In the genomic region with DNA sequence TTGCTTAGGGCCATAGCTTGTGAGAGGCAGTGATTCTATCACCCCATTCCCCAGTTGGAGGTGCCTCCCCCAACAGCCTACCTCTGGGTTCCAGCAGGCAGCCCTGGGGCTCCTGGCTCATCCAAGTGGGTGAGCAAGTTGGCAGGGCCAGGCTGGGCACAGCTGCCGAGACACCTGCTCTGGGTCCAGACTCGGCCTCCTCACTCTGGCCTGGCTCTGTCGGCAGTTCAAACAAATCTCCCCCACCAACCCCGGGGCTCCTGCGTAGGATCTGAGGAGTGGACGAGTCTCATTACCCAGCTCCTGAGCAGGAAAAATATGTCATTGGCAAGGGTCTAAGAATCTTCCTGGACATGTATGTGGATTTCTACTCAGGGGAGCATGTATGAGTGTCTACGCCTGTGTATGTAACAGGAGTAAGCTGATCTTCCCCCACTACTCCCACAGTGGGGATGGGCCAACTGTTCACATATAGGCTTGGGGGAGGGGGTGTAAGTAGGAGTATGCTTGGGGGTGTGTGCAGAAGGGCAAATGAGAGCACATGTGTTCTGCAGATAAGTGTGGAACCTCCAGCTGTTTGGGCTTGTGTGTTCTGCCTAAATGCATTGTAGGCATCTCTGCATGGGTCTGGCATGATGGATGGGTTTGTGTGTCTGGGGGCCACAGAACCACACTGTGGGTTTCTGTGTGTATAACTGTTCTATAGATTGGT, we compare ENCODE assay signal across 1 cellular context.
TF ChIP-seq lines count a peak whose summit lies in the region.

No MANE protein-coding gene starts in this region.

TF ChIP-seq in K562, 482 proteins besides CTCF, POLR2A, EP300 and RAD21 (continued from another document and continues in another):
- TF ChIP-seq, protein P1, sequence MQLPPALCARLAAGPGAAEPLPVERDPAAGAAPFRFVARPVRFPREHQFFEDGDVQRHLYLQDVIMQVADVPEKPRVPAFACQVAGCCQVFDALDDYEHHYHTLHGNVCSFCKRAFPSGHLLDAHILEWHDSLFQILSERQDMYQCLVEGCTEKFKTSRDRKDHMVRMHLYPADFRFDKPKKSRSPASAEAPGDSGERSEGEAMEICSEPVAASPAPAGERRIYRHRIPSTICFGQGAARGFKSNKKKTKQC (CRISPR knock-in tag; IDR thresholded peaks at IDR 0.05), result 0 out of 2 replicates have a peak, but pooled peaks have one; percentile 34
- no peak for TF ChIP-seq HIVEP1 (CRISPR knock-in tag; IDR thresholded peaks at IDR 0.05)
- peak in 1 of 2 experiments; percentile 55; a peak in 1 of 4 replicates for TF ChIP-seq TEAD1 (CRISPR knock-in tag; IDR thresholded peaks at IDR 0.05)
- TF ChIP-seq MECOM (CRISPR knock-in tag; IDR thresholded peaks at IDR 0.05), result no peak
- TF ChIP-seq, protein P2, sequence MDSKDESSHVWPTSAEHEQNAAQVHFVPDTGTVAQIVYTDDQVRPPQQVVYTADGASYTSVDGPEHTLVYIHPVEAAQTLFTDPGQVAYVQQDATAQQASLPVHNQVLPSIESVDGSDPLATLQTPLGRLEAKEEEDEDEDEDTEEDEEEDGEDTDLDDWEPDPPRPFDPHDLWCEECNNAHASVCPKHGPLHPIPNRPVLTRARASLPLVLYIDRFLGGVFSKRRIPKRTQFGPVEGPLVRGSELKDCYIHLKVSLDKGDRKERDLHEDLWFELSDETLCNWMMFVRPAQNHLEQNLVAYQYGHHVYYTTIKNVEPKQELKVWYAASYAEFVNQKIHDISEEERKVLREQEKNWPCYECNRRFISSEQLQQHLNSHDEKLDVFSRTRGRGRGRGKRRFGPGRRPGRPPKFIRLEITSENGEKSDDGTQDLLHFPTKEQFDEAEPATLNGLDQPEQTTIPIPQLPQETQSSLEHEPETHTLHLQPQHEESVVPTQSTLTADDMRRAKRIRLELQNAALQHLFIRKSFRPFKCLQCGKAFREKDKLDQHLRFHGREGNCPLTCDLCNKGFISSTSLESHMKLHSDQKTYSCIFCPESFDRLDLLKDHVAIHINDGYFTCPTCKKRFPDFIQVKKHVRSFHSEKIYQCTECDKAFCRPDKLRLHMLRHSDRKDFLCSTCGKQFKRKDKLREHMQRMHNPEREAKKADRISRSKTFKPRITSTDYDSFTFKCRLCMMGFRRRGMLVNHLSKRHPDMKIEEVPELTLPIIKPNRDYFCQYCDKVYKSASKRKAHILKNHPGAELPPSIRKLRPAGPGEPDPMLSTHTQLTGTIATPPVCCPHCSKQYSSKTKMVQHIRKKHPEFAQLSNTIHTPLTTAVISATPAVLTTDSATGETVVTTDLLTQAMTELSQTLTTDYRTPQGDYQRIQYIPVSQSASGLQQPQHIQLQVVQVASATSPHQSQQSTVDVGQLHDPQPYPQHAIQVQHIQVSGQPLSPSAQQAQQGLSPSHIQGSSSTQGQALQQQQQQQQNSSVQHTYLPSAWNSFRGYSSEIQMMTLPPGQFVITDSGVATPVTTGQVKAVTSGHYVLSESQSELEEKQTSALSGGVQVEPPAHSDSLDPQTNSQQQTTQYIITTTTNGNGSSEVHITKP (IDR thresholded peaks at IDR 0.05; ENCODE audit: partially characterized antibody), result peak; percentile 78
- peak; percentile 66 for TF ChIP-seq GATA2 (CRISPR knock-in tag; IDR thresholded peaks at IDR 0.05)
- TF ChIP-seq BRD9 (IDR thresholded peaks at IDR 0.05; ENCODE audit: low read depth, partially characterized antibody), result peak; percentile 41
- TF ChIP-seq CHD2 (IDR thresholded peaks at IDR 0.05; ENCODE audit: low read depth, low read length), result peak; percentile 36; the same call in 1 of the 2 replicates
- peak; percentile 65; the same call in 1 of the 2 replicates for TF ChIP-seq ZEB2 (IDR thresholded peaks at IDR 0.05)
- TF ChIP-seq ZKSCAN1 (IDR thresholded peaks at IDR 0.05; ENCODE audit: low read depth, low read length), result 0 out of 2 replicates have a peak, but pooled peaks have one; percentile 46
- no peak for TF ChIP-seq HSF4 (CRISPR knock-in tag; IDR thresholded peaks at IDR 0.05; ENCODE audit: borderline replicate concordance)
- TF ChIP-seq, protein P3, sequence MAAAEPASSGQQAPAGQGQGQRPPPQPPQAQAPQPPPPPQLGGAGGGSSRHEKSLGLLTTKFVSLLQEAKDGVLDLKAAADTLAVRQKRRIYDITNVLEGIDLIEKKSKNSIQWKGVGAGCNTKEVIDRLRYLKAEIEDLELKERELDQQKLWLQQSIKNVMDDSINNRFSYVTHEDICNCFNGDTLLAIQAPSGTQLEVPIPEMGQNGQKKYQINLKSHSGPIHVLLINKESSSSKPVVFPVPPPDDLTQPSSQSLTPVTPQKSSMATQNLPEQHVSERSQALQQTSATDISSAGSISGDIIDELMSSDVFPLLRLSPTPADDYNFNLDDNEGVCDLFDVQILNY (CRISPR knock-in tag; IDR thresholded peaks at IDR 0.05), result no peak
- TF ChIP-seq SMAD1 (IDR thresholded peaks at IDR 0.05; ENCODE audit: low read depth, low read length, partially characterized antibody), result peak; percentile 64
- no peak; the same call in none of the 2 replicates for TF ChIP-seq ZBED1 (IDR thresholded peaks at IDR 0.05)
- TF ChIP-seq ETV1 (tag; conservative IDR thresholded peaks at IDR 0.05; ENCODE audit: low read depth), result no peak
- peak; percentile 78; the same call in 1 of the 2 replicates for TF ChIP-seq NCOA1 (IDR thresholded peaks at IDR 0.05; ENCODE audit: low read depth)
- TF ChIP-seq SAFB2 (IDR thresholded peaks at IDR 0.05; ENCODE audit: borderline replicate concordance, low read depth, low read length, severe bottlenecking), result no peak
- no peak for TF ChIP-seq SMAD2 (IDR thresholded peaks at IDR 0.05; ENCODE audit: low read depth, low read length)
- no peak; the same call in 1 of the 2 replicates for TF ChIP-seq RHOXF2B (CRISPR knock-in tag; conservative IDR thresholded peaks at IDR 0.05)
- peak; percentile 82 for TF ChIP-seq SUPT5H (IDR thresholded peaks at IDR 0.05)
- TF ChIP-seq, protein P4, sequence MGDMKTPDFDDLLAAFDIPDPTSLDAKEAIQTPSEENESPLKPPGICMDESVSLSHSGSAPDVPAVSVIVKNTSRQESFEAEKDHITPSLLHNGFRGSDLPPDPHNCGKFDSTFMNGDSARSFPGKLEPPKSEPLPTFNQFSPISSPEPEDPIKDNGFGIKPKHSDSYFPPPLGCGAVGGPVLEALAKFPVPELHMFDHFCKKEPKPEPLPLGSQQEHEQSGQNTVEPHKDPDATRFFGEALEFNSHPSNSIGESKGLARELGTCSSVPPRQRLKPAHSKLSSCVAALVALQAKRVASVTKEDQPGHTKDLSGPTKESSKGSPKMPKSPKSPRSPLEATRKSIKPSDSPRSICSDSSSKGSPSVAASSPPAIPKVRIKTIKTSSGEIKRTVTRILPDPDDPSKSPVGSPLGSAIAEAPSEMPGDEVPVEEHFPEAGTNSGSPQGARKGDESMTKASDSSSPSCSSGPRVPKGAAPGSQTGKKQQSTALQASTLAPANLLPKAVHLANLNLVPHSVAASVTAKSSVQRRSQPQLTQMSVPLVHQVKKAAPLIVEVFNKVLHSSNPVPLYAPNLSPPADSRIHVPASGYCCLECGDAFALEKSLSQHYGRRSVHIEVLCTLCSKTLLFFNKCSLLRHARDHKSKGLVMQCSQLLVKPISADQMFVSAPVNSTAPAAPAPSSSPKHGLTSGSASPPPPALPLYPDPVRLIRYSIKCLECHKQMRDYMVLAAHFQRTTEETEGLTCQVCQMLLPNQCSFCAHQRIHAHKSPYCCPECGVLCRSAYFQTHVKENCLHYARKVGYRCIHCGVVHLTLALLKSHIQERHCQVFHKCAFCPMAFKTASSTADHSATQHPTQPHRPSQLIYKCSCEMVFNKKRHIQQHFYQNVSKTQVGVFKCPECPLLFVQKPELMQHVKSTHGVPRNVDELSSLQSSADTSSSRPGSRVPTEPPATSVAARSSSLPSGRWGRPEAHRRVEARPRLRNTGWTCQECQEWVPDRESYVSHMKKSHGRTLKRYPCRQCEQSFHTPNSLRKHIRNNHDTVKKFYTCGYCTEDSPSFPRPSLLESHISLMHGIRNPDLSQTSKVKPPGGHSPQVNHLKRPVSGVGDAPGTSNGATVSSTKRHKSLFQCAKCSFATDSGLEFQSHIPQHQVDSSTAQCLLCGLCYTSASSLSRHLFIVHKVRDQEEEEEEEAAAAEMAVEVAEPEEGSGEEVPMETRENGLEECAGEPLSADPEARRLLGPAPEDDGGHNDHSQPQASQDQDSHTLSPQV (IDR thresholded peaks at IDR 0.05), result peak; percentile 73
- TF ChIP-seq, protein P5, sequence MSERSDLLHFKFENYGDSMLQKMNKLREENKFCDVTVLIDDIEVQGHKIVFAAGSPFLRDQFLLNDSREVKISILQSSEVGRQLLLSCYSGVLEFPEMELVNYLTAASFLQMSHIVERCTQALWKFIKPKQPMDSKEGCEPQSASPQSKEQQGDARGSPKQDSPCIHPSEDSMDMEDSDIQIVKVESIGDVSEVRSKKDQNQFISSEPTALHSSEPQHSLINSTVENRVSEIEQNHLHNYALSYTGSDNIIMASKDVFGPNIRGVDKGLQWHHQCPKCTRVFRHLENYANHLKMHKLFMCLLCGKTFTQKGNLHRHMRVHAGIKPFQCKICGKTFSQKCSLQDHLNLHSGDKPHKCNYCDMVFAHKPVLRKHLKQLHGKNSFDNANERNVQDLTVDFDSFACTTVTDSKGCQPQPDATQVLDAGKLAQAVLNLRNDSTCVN (CRISPR knock-in tag; IDR thresholded peaks at IDR 0.05), result peak; percentile 89
- TF ChIP-seq STAT5A (IDR thresholded peaks at IDR 0.05; ENCODE audit: borderline replicate concordance, low read length), result peak; percentile 69
- peak; percentile 20; the same call in 1 of the 2 replicates for TF ChIP-seq ZNF24 (IDR thresholded peaks at IDR 0.05)
- TF ChIP-seq, protein P6, sequence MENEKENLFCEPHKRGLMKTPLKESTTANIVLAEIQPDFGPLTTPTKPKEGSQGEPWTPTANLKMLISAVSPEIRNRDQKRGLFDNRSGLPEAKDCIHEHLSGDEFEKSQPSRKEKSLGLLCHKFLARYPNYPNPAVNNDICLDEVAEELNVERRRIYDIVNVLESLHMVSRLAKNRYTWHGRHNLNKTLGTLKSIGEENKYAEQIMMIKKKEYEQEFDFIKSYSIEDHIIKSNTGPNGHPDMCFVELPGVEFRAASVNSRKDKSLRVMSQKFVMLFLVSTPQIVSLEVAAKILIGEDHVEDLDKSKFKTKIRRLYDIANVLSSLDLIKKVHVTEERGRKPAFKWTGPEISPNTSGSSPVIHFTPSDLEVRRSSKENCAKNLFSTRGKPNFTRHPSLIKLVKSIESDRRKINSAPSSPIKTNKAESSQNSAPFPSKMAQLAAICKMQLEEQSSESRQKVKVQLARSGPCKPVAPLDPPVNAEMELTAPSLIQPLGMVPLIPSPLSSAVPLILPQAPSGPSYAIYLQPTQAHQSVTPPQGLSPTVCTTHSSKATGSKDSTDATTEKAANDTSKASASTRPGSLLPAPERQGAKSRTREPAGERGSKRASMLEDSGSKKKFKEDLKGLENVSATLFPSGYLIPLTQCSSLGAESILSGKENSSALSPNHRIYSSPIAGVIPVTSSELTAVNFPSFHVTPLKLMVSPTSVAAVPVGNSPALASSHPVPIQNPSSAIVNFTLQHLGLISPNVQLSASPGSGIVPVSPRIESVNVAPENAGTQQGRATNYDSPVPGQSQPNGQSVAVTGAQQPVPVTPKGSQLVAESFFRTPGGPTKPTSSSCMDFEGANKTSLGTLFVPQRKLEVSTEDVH (IDR thresholded peaks at IDR 0.05; ENCODE audit: low read depth, partially characterized antibody), result no peak
- no peak for TF ChIP-seq MYBL2 (IDR thresholded peaks at IDR 0.05; ENCODE audit: low read depth)
- TF ChIP-seq MYBL2 (CRISPR knock-in tag; IDR thresholded peaks at IDR 0.05; ENCODE audit: borderline replicate concordance), result no peak
- no peak for TF ChIP-seq SNIP1 (IDR thresholded peaks at IDR 0.05; ENCODE audit: low read depth)
- TF ChIP-seq ZNF174 (CRISPR knock-in tag; IDR thresholded peaks at IDR 0.05), result no peak
- peak; percentile 88; the same call in 1 of the 2 replicates for TF ChIP-seq RNF2 (IDR thresholded peaks at IDR 0.05)
- peak; percentile 80 for TF ChIP-seq HDAC3 (IDR thresholded peaks at IDR 0.05; ENCODE audit: borderline replicate concordance, partially characterized antibody)
- TF ChIP-seq POLR2AphosphoS5 (IDR thresholded peaks at IDR 0.05; ENCODE audit: control insufficient read depth, insufficient read depth, low read depth, low read length), result peak; percentile 87
- TF ChIP-seq, protein P7, sequence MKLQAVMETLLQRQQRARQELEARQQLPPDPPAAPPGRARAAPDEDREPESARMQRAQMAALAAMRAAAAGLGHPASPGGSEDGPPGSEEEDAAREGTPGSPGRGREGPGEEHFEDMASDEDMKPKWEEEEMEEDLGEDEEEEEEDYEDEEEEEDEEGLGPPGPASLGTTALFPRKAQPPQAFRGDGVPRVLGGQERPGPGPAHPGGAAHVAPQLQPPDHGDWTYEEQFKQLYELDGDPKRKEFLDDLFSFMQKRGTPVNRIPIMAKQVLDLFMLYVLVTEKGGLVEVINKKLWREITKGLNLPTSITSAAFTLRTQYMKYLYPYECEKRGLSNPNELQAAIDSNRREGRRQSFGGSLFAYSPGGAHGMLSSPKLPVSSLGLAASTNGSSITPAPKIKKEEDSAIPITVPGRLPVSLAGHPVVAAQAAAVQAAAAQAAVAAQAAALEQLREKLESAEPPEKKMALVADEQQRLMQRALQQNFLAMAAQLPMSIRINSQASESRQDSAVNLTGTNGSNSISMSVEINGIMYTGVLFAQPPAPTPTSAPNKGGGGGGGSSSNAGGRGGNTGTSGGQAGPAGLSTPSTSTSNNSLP (IDR thresholded peaks at IDR 0.05; ENCODE audit: borderline replicate concordance, low read depth, low read length), result no peak
- no peak for TF ChIP-seq PRPF4 (IDR thresholded peaks at IDR 0.05; ENCODE audit: insufficient read depth, low read depth, low read length, poor library complexity, severe bottlenecking)
- TF ChIP-seq CBX8 (IDR thresholded peaks at IDR 0.05; ENCODE audit: borderline replicate concordance, extremely low read depth, low read depth, low read length, poor library complexity, severe bottlenecking), result no peak
- TF ChIP-seq ZNF561 (CRISPR knock-in tag; conservative IDR thresholded peaks at IDR 0.05), result no peak
- peak; percentile 35; the same call in 1 of the 2 replicates for TF ChIP-seq GATAD2B (IDR thresholded peaks at IDR 0.05; ENCODE audit: borderline replicate concordance)
- peak; percentile 59 for TF ChIP-seq SOX6 (IDR thresholded peaks at IDR 0.05)
- peak; percentile 84 for TF ChIP-seq POLR2G (IDR thresholded peaks at IDR 0.05; ENCODE audit: low read depth, low read length)
